8 cellular contexts compared by ENCODE assay signal in genomic region chr2:130372833-130373807, GRCh38. TPM values are rescaled to one million over a fixed set of nuclear protein-coding genes. Genes with fewer than 3 reads are reported as not detected.
A peak's percentile ranks its signal among the peaks of the same experiment; 100 is the strongest.
DNase-seq lines count a peak whose midpoint lies in the region; ATAC-seq and TF ChIP-seq lines count a peak whose summit lies in the region.

No MANE protein-coding gene starts in this region.

- peak overlapping the region; percentile 80 for H3K4me3 ChIP-seq in HUES64 (ENCODE audit: low read length)
- H3K4me3 ChIP-seq in coronary artery = peak overlapping the region; percentile 80

- H3K4me1 ChIP-seq in HUES64 (ENCODE audit: insufficient read depth, low read length) = peaks cover 21% of the 10 kb centered on the region

- H3K9ac ChIP-seq in HUES64 (ENCODE audit: low read depth, low read length) = peak overlapping the region; percentile 82

- DNase-seq in coronary artery (ENCODE audit: low spot score) (no peak), nephron progenitor cell (no peak), cerebellar nuclear complex (lab: John Stamatoyannopoulos, UW) (no peak), NCI-H69 (lab: John Stamatoyannopoulos, UW) (no peak)
- no peak for DNase-seq in activated CD4-positive, alpha-beta T cell treated with anti-CD3 and anti-CD28 coated beads, Interleukin-2, amount 50 U/mL, for 1 hour

- H3K27me3 Mint-ChIP-seq in nephron progenitor cell (ENCODE audit: low read depth, poor library complexity) = peaks cover 7% of the 10 kb centered on the region

- no peak overlapping the region for H3K27ac Mint-ChIP-seq in nephron progenitor cell

- peaks cover 39% of the 10 kb centered on the region for H3K4me1 Mint-ChIP-seq in nephron progenitor cell

- TF ChIP-seq CTCF in coronary artery (IDR thresholded peaks at IDR 0.05) (peak; percentile 25), nephron progenitor cell (IDR thresholded peaks at IDR 0.05) (peak; percentile 49)

- H3K27ac ChIP-seq in HUES64 (ENCODE audit: low read depth, low read length) = no peak overlapping the region; the same call in 1 of the 2 replicates
- H3K27ac ChIP-seq in coronary artery = peak overlapping the region; percentile 59 to 94

- no peaks in the 10 kb centered on the region for H3K9me3 ChIP-seq in HUES64 (ENCODE audit: insufficient read depth, low read depth, low read length)

- H3K4me3 Mint-ChIP-seq in nephron progenitor cell = peak overlapping the region; percentile 87

- 0 out of 2 replicates have a peak, but pooled peaks cover 2% of the 10 kb centered on the region for H3K27me3 ChIP-seq in HUES64 (ENCODE audit: insufficient read depth, low read length)

- WGBS in HUES64 = 62% methylated on average over 24 of the region's 24 CpGs

- H3K36me3 ChIP-seq in HUES64 (ENCODE audit: insufficient read depth, low read length) = peaks cover 5% of the 10 kb centered on the region; the same call in 1 of the 2 replicates

- peaks cover 26% of the 10 kb centered on the region for H3K36me3 Mint-ChIP-seq in nephron progenitor cell (ENCODE audit: low read depth)

- peaks cover under 1% of the 10 kb centered on the region for H3K9me3 Mint-ChIP-seq in nephron progenitor cell

- ATAC-seq in GM18867 (IDR thresholded peaks at IDR 0.05; ENCODE audit: unreplicated experiment) (peak; percentile 1), GM18519 (IDR thresholded peaks at IDR 0.05; ENCODE audit: low FRiP score, unreplicated experiment) (no peak)

RNA-seq across cellular contexts. Expression of gene PTPN18, which starts 17.3 kb away (rescaled TPM):
- polyA plus RNA-seq in HUES64 (2013, experiment 1 of 2) = 5.7 TPM
- 9.7 TPM for polyA plus RNA-seq in HUES64 (2013, experiment 2 of 2)

RNA-seq across cellular contexts. Expression of gene IMP4, which starts 30.4 kb away (rescaled TPM):
- 70.9 TPM for polyA plus RNA-seq in HUES64 (2013, experiment 1 of 2)
- polyA plus RNA-seq in HUES64 (2013, experiment 2 of 2) = 74.4 TPM
